14 cellular contexts compared by ENCODE assay signal in the genomic region with DNA sequence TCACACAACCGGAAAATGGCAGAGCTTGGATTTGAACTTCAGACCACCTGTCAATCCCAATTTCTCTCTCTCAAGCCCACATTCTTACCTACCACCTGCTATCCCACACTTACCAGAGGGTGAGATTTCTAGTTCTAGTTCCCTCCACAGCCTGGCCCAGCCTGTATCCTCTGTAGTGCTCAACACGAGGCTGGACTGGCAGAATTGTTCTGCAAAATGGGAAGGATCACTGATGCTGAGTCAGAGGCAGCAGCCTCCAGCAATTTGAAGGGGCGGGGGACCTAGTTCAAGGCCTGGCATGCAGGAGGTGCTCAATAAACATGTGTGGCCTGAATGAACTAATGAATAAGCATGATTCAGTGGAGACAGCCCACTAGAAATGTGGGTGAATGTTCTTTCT. TPM values are rescaled to one million over a fixed set of nuclear protein-coding genes. Genes with fewer than 3 reads are reported as not detected.
DNase-seq lines count a peak whose midpoint lies in the region; ATAC-seq, FAIRE-seq and TF ChIP-seq lines count a peak whose summit lies in the region.
"Had no signal": no experiment of that assay in that cellular context is flagged by ENCODE, and none has a peak within 500 bp of the region (broad histone marks: within the 10 kb centered on the region; RNA-seq: fewer than 3 reads in every experiment).

No MANE protein-coding gene starts in this region.

- H3K9ac ChIP-seq in fibroblast of lung (ENCODE audit: insufficient read depth, low read length): no peak overlapping the region

- DNase-seq in HPDE6-E6E7 (ENCODE audit: extremely low spot score) (peak; percentile 70), RWPE2 (ENCODE audit: low spot score) (no peak), fibroblast of lung (ENCODE audit: low read depth in 2 of 2) (peak; percentile 38 to 67), urothelium cell line (ENCODE audit: low spot score) (peak; percentile 58), kidney glomerular epithelial cell (lab: John Stamatoyannopoulos, UW) (no peak), NCI-H2171 (lab: John Stamatoyannopoulos, UW) (no peak), iPS-NIHi7 (ENCODE audit: extremely low spot score) (no peak)
- DNase-seq: activated naive CD4-positive, alpha-beta T cell; CD8-positive, alpha-beta memory T cell; NCI-H1417; stomach had no signal

- H2AFZ ChIP-seq in fibroblast of lung (ENCODE audit: low read length): no peak overlapping the region

- ATAC-seq in RWPE2 (ENCODE audit: low read depth): peak; percentile 87

- H3K79me2 ChIP-seq in fibroblast of lung (ENCODE audit: control insufficient read depth, insufficient read depth, low read length): no peaks in the 10 kb centered on the region

- H3K27ac ChIP-seq in RWPE2 (ENCODE audit: poor library complexity, severe bottlenecking) (no peak overlapping the region), fibroblast of lung (ENCODE audit: insufficient read depth, low read length) (no peak overlapping the region)
- H3K27ac ChIP-seq: stomach, VCaP had no signal

- no peaks in the 10 kb centered on the region for H3K36me3 ChIP-seq in RWPE2 (ENCODE audit: low read depth)
- no peaks in the 10 kb centered on the region for H3K36me3 ChIP-seq in fibroblast of lung (ENCODE audit: control insufficient read depth, insufficient read depth, low read length)
- H3K36me3 ChIP-seq: HAP-1 had no signal

- no peaks in the 10 kb centered on the region for H4K20me1 ChIP-seq in fibroblast of lung (ENCODE audit: control insufficient read depth, extremely low read depth, insufficient read depth, low read length)

- no peak overlapping the region for H3K4me2 ChIP-seq in fibroblast of lung (ENCODE audit: extremely low read depth, insufficient read depth, low read length)

- TF ChIP-seq CTCF in RWPE2 (IDR thresholded peaks at IDR 0.05; ENCODE audit: poor library complexity, severe bottlenecking) (no peak), fibroblast of lung (conservative IDR thresholded peaks at IDR 0.05 in 1 of 2, IDR thresholded peaks at IDR 0.05 in 1 of 2; ENCODE audit: low read depth in 1 of 2, low read length in 2 of 2) (no peak)

- H3K4me1 ChIP-seq in RWPE2 (ENCODE audit: insufficient read depth, poor library complexity, severe bottlenecking) (peaks cover 6% of the 10 kb centered on the region), fibroblast of lung (ENCODE audit: control insufficient read depth, extremely low read depth, insufficient read depth, low read length) (no peaks in the 10 kb centered on the region)
- H3K4me1 ChIP-seq: HAP-1, stomach had no signal

- H3K9me3 ChIP-seq in RWPE2 (ENCODE audit: severe bottlenecking): no peaks in the 10 kb centered on the region
- H3K9me3 ChIP-seq in fibroblast of lung (ENCODE audit: control insufficient read depth, insufficient read depth, low read depth, low read length): no peaks in the 10 kb centered on the region
- H3K9me3 ChIP-seq: HAP-1, stomach had no signal

- no peaks in the 10 kb centered on the region for H3K27me3 ChIP-seq in RWPE2 (ENCODE audit: insufficient read depth, poor library complexity, severe bottlenecking)
- H3K27me3 ChIP-seq in fibroblast of lung (ENCODE audit: control insufficient read depth, insufficient read depth, low read length): no peaks in the 10 kb centered on the region

- H3K4me3 ChIP-seq in RWPE2 (ENCODE audit: severe bottlenecking) (no peak overlapping the region), fibroblast of lung (replicated peaks in 1 of 4; ENCODE audit: control extremely low read depth in 1 of 4, insufficient read depth in 1 of 4, low read depth in 3 of 4, low read length in 4 of 4) (no peak overlapping the region)
- H3K4me3 ChIP-seq: HAP-1, stomach had no signal

- FAIRE-seq in urothelium cell line (lab: Jason Lieb, UNC): no peak
- FAIRE-seq: GM18507 had no signal

RNA-seq across cellular contexts. Expression of gene TTPAL, which starts 53.6 kb away (rescaled TPM):
- total RNA-seq in fibroblast of lung: 10.3 and 12.6 TPM in 2 replicates
- polyA plus RNA-seq in fibroblast of lung: 11.9 and 12.3 TPM in 2 replicates
- 11.8 and 13.1 TPM in 2 replicates for polyA plus RNA-seq in fibroblast of lung (2012)
- polyA minus RNA-seq in fibroblast of lung (ENCODE audit: low replicate concordance): 49.1 and 67.8 TPM in 2 replicates

Comparison
In these comparisons a context has a peak if more than half of its experiments do, and no peak if none do; other contexts are left out.
1. DNase-seq: peak in HPDE6-E6E7 (single experiment), fibroblast of lung (2 of 2) and urothelium cell line (single experiment); none in RWPE2 (single experiment), kidney glomerular epithelial cell (single experiment), NCI-H2171 (single experiment) and iPS-NIHi7 (single experiment).